1 cellular context compared by ENCODE assay signal in the genomic region with DNA sequence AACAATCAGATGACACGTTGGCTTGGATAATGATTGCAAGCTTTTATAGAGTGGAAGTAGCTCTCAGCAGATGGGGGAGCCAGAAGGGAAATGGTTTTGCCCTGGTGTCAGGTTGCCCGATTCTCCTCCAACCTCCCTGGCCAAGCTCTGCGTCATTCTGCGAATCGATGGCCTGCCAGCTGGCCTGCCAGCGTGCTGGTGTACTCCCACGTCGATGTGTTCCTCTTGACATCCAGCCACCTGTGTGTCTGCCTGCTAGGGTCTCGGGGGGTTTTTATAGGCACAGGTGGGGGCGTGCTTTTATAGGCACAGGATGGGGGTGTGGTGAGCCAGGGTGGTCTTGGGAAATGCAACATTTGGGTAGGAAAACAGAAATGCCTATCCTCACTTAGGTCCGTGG.
TF ChIP-seq lines count a peak whose summit lies in the region.

No MANE protein-coding gene starts in this region.

TF ChIP-seq in GM23338, 12 proteins besides CTCF, POLR2A, EP300 and RAD21:
- TF ChIP-seq EZH2 (IDR thresholded peaks at IDR 0.05; ENCODE audit: low read depth, unreplicated experiment) (no peak), CREB1 (CRISPR knock-in tag; IDR thresholded peaks at IDR 0.05; ENCODE audit: low read depth) (0 out of 2 replicates have a peak, but pooled peaks have one; percentile 25)
